Comparison of ENCODE assay signal across 24 cellular contexts in genomic region chr19:49398001-49398615, GRCh38. TPM values are rescaled to one million over a fixed set of nuclear protein-coding genes. Genes with fewer than 3 reads are reported as not detected.
DNase-seq lines count a peak whose midpoint lies in the region; ATAC-seq and TF ChIP-seq lines count a peak whose summit lies in the region.
"Had no signal": no experiment of that assay in that cellular context is flagged by ENCODE, and none has a peak within 500 bp of the region (broad histone marks: within the 10 kb centered on the region; RNA-seq: fewer than 3 reads in every experiment).

No MANE protein-coding gene starts in this region.

- ATAC-seq in stimulated activated naive CD8-positive, alpha-beta T cell treated with anti-CD3 and anti-CD28 coated beads, Interleukin-15, amount 100 ng/mL, for 72 hours, result no peak
- no peak for ATAC-seq in body of pancreas
- ATAC-seq: effector memory CD8-positive, alpha-beta T cell; gastroesophageal sphincter; lower lobe of right lung had no signal

- intact Hi-C loops in Caco-2 (cut with micrococcal nuclease; ENCODE audit: unreplicated experiment) (no loop called here), body of pancreas (cut with DNase I) (no loop called here)

- H3K27ac Mint-ChIP-seq in Caco-2 (ENCODE audit: unreplicated experiment), result no peak overlapping the region
- peak overlapping the region; percentile 96 for H3K27ac Mint-ChIP-seq in nephron progenitor cell
- no peak overlapping the region for H3K27ac Mint-ChIP-seq in stimulated activated naive CD8-positive, alpha-beta T cell treated with anti-CD3 and anti-CD28 coated beads, Interleukin-15, amount 100 ng/mL, for 72 hours
- H3K27ac Mint-ChIP-seq: activated T-helper 1 cell treated with anti-CD3 and anti-CD28 coated beads, Interleukin-12 subunit alpha, Interleukin-12 subunit beta, Interleukin-2, Interleukin-4 antibody, amounts not matched to agents 30 ng/mL and 10 ng/mL and 1 ng/mL, durations not matched to agents 14 hours and 24 hours and 36 hours; brain; effector memory CD8-positive, alpha-beta T cell had no signal

- H3K36me3 ChIP-seq in Caco-2 (ENCODE audit: control insufficient read depth, insufficient read depth, low read length) (no peaks in the 10 kb centered on the region), WERI-Rb-1 (no peaks in the 10 kb centered on the region), body of pancreas (replicated peaks in 1 of 2; ENCODE audit: insufficient read depth in 1 of 2, low read depth in 2 of 2) (no peaks in the 10 kb centered on the region)
- H3K36me3 ChIP-seq: esophagus muscularis mucosa, gastroesophageal sphincter, lower lobe of right lung, thoracic aorta had no signal

- H3K4me3 ChIP-seq in Caco-2 (ENCODE audit: low read depth, low read length) (no peak overlapping the region), WERI-Rb-1 (ENCODE audit: low read depth, low read length) (no peak overlapping the region), body of pancreas (no peak overlapping the region)
- H3K4me3 ChIP-seq: esophagus muscularis mucosa, gastroesophageal sphincter, lower lobe of right lung, thoracic aorta had no signal

- no peak for DNase-seq in Caco-2
- peak; percentile 23 for DNase-seq in G401 (ENCODE audit: low spot score)
- no peak for DNase-seq in WERI-Rb-1
- no peak for DNase-seq in nephron progenitor cell
- DNase-seq in germinal center (ENCODE audit: low spot score), result no peak
- no peak for DNase-seq in stimulated activated naive CD8-positive, alpha-beta T cell treated with anti-CD3 and anti-CD28 coated beads, Interleukin-15, amount 100 ng/mL, for 72 hours
- DNase-seq in body of pancreas, result no peak
- DNase-seq: activated CD4-positive, alpha-beta T cell treated with anti-CD3 and anti-CD28 coated beads for 48 hours; effector memory CD8-positive, alpha-beta T cell; kidney; lower lobe of right lung; NCI-H1105 treated with DMSO at 0.1 percent for 48 hours; NCI-H510A treated with DMSO at 0.1 percent for 48 hours; small intestine; stimulated activated CD4-positive, alpha-beta T cell treated with anti-CD3 and anti-CD28 coated beads, Interleukin-2, amount 100 ng/mL, for 24 hours; SW 1271 had no signal

- CTCF ChIA-PET in Caco-2 (lab: Charles Lee), result interaction anchor here (1.1 kb wide), 1 partner anchor 19 kb away, joined by 3 read pairs; no protein-coding TSS in a partner anchor

- H3K4me1 ChIP-seq in Caco-2, result peaks cover 28% of the 10 kb centered on the region
- H3K4me1 ChIP-seq in body of pancreas, result no peaks in the 10 kb centered on the region
- H3K4me1 ChIP-seq: esophagus muscularis mucosa, gastroesophageal sphincter, lower lobe of right lung had no signal

- no peaks in the 10 kb centered on the region for H3K9me3 ChIP-seq in Caco-2
- no peaks in the 10 kb centered on the region for H3K9me3 ChIP-seq in WERI-Rb-1 (ENCODE audit: severe bottlenecking)
- H3K9me3 ChIP-seq in body of pancreas, result no peaks in the 10 kb centered on the region
- H3K9me3 ChIP-seq: esophagus muscularis mucosa, gastroesophageal sphincter, lower lobe of right lung, thoracic aorta had no signal

- no peaks in the 10 kb centered on the region for H3K36me3 Mint-ChIP-seq in Caco-2 (ENCODE audit: insufficient read depth, unreplicated experiment)
- H3K36me3 Mint-ChIP-seq in nephron progenitor cell (ENCODE audit: low read depth), result no peaks in the 10 kb centered on the region
- H3K36me3 Mint-ChIP-seq: brain had no signal

- POLR2A ChIA-PET in Caco-2 (lab: Charles Lee), result no interaction called here

- BruUV-seq in Caco-2 (replicated peaks; lab: Mats Ljungman, UMichigan), result no TSS peak

- in situ Hi-C loops in G401 (cut with HindIII; ENCODE audit: low sequenced_read_pairs), result no loop called here

- no peak for TF ChIP-seq POLR2A in body of pancreas (IDR thresholded peaks at IDR 0.05)

- H3K27me3 Mint-ChIP-seq in Caco-2 (ENCODE audit: insufficient read depth, unreplicated experiment) (no peaks in the 10 kb centered on the region), nephron progenitor cell (ENCODE audit: low read depth, poor library complexity) (peaks cover 9% of the 10 kb centered on the region)
- H3K27me3 Mint-ChIP-seq in stimulated activated naive CD8-positive, alpha-beta T cell treated with anti-CD3 and anti-CD28 coated beads, Interleukin-15, amount 100 ng/mL, for 72 hours, result no peaks in the 10 kb centered on the region

- H3K9me3 Mint-ChIP-seq in Caco-2 (ENCODE audit: unreplicated experiment) (no peaks in the 10 kb centered on the region), nephron progenitor cell (no peaks in the 10 kb centered on the region)
- H3K9me3 Mint-ChIP-seq in stimulated activated naive CD8-positive, alpha-beta T cell treated with anti-CD3 and anti-CD28 coated beads, Interleukin-15, amount 100 ng/mL, for 72 hours, result no peaks in the 10 kb centered on the region
- H3K9me3 Mint-ChIP-seq: activated T-helper 1 cell treated with anti-CD3 and anti-CD28 coated beads, Interleukin-12 subunit alpha, Interleukin-12 subunit beta, Interleukin-2, Interleukin-4 antibody, amounts not matched to agents 30 ng/mL and 10 ng/mL and 1 ng/mL, durations not matched to agents 14 hours and 24 hours and 36 hours; effector memory CD8-positive, alpha-beta T cell had no signal

- H3K27ac ChIP-seq in WERI-Rb-1 (peak overlapping the region; percentile 78), body of pancreas (no peak overlapping the region)
- H3K27ac ChIP-seq: esophagus muscularis mucosa, gastroesophageal sphincter, lower lobe of right lung, thoracic aorta had no signal

- TF ChIP-seq CTCF in Caco-2 (IDR thresholded peaks at IDR 0.05; ENCODE audit: insufficient read depth in 1 of 2, low read depth in 1 of 2, low read length in 1 of 2, severe bottlenecking in 1 of 2, unreplicated experiment in 1 of 2), result no peak
- no peak for TF ChIP-seq CTCF in WERI-Rb-1 (IDR thresholded peaks at IDR 0.05; ENCODE audit: low read depth, low read length)
- no peak for TF ChIP-seq CTCF in nephron progenitor cell (IDR thresholded peaks at IDR 0.05)
- TF ChIP-seq CTCF in body of pancreas (IDR thresholded peaks at IDR 0.05), result no peak

- 78 to 84% methylated on average over 11 of the region's 11 CpGs for WGBS in body of pancreas, 2 donors

- H3K27me3 ChIP-seq in Caco-2 (replicated peaks; ENCODE audit: control insufficient read depth, insufficient read depth, low read length) (no peaks in the 10 kb centered on the region), WERI-Rb-1 (ENCODE audit: insufficient read depth, low read depth, severe bottlenecking) (no peaks in the 10 kb centered on the region), body of pancreas (no peaks in the 10 kb centered on the region)

- peak overlapping the region; percentile 1 for H3K4me3 Mint-ChIP-seq in Caco-2 (ENCODE audit: unreplicated experiment)
- H3K4me3 Mint-ChIP-seq in nephron progenitor cell, result peak overlapping the region; percentile 8
- H3K4me3 Mint-ChIP-seq in stimulated activated naive CD8-positive, alpha-beta T cell treated with anti-CD3 and anti-CD28 coated beads, Interleukin-15, amount 100 ng/mL, for 72 hours, result no peak overlapping the region
- H3K4me3 Mint-ChIP-seq: activated T-helper 1 cell treated with anti-CD3 and anti-CD28 coated beads, Interleukin-12 subunit alpha, Interleukin-12 subunit beta, Interleukin-2, Interleukin-4 antibody, amounts not matched to agents 30 ng/mL and 10 ng/mL and 1 ng/mL, durations not matched to agents 14 hours and 24 hours and 36 hours; brain; effector memory CD8-positive, alpha-beta T cell had no signal

- peaks cover 13% of the 10 kb centered on the region for H3K4me1 Mint-ChIP-seq in Caco-2 (ENCODE audit: low read depth, unreplicated experiment)
- H3K4me1 Mint-ChIP-seq in nephron progenitor cell, result peaks cover 53% of the 10 kb centered on the region
- H3K4me1 Mint-ChIP-seq in stimulated activated naive CD8-positive, alpha-beta T cell treated with anti-CD3 and anti-CD28 coated beads, Interleukin-15, amount 100 ng/mL, for 72 hours, result peaks cover 22% of the 10 kb centered on the region

RNA-seq across cellular contexts. Expression of gene KASH5, which starts 10.1 kb away (rescaled TPM):
- 0.56 and 1.00 TPM in 2 replicates for total RNA-seq in Caco-2 (2022)
- total RNA-seq in G401 (2014; rRNA removed; shearing (Covaris generic)), result not detected in 2 replicates
- 1 to 10 TPM in 1 of 2 donors, under 1 TPM in 1; 0.66 to 2.6 TPM for total RNA-seq in body of pancreas
- total RNA-seq: activated T-helper 1 cell treated with anti-CD3 and anti-CD28 coated beads, Interleukin-12 subunit alpha, Interleukin-12 subunit beta, Interleukin-2, Interleukin-4 antibody, amounts not matched to agents 30 ng/mL and 10 ng/mL and 1 ng/mL, durations not matched to agents 14 hours and 24 hours and 36 hours; Daoy; esophagus muscularis mucosa; gastroesophageal sphincter; kidney; M059J; mucosa of gallbladder; thoracic aorta had no signal

RNA-seq across cellular contexts. Expression of gene PTH2, which starts 25.1 kb away (rescaled TPM):
- not detected in 2 replicates for total RNA-seq in Caco-2 (2022)
- total RNA-seq in G401 (2014; rRNA removed; shearing (Covaris generic)), result not detected in 2 replicates
- total RNA-seq in body of pancreas, result not detected
- total RNA-seq: activated T-helper 1 cell treated with anti-CD3 and anti-CD28 coated beads, Interleukin-12 subunit alpha, Interleukin-12 subunit beta, Interleukin-2, Interleukin-4 antibody, amounts not matched to agents 30 ng/mL and 10 ng/mL and 1 ng/mL, durations not matched to agents 14 hours and 24 hours and 36 hours; Daoy; esophagus muscularis mucosa; gastroesophageal sphincter; kidney; lower lobe of right lung; M059J; mucosa of gallbladder; thoracic aorta had no signal

RNA-seq across cellular contexts. Expression of gene GFY, which starts 27.1 kb away (rescaled TPM):
- 0.25 TPM in 1 of 2 replicates, not detected in the other for total RNA-seq in Caco-2 (2022)
- total RNA-seq in G401 (2014; rRNA removed; shearing (Covaris generic)), result 0.55 and 1.3 TPM in 2 replicates
- not detected for total RNA-seq in body of pancreas
- total RNA-seq: activated T-helper 1 cell treated with anti-CD3 and anti-CD28 coated beads, Interleukin-12 subunit alpha, Interleukin-12 subunit beta, Interleukin-2, Interleukin-4 antibody, amounts not matched to agents 30 ng/mL and 10 ng/mL and 1 ng/mL, durations not matched to agents 14 hours and 24 hours and 36 hours; Daoy; esophagus muscularis mucosa; gastroesophageal sphincter; kidney; lower lobe of right lung; M059J; mucosa of gallbladder; thoracic aorta had no signal

RNA-seq across cellular contexts. Expression of gene DKKL1, which starts 34.4 kb away (rescaled TPM):
- total RNA-seq in Caco-2 (2022), result not detected in 2 replicates
- total RNA-seq in G401 (2014; rRNA removed; shearing (Covaris generic)), result 6.2 and 7.3 TPM in 2 replicates
- total RNA-seq in body of pancreas, result not detected
- total RNA-seq: activated T-helper 1 cell treated with anti-CD3 and anti-CD28 coated beads, Interleukin-12 subunit alpha, Interleukin-12 subunit beta, Interleukin-2, Interleukin-4 antibody, amounts not matched to agents 30 ng/mL and 10 ng/mL and 1 ng/mL, durations not matched to agents 14 hours and 24 hours and 36 hours; gastroesophageal sphincter; M059J; mucosa of gallbladder had no signal

RNA-seq across cellular contexts. Expression of gene TEAD2, which starts 35.9 kb away (rescaled TPM):
- 8.6 and 8.8 TPM in 2 replicates for total RNA-seq in Caco-2 (2022)
- total RNA-seq in G401 (2014; rRNA removed; shearing (Covaris generic)), result 30.2 and 33.2 TPM in 2 replicates
- 10 to 100 TPM; 12.2 to 15.2 TPM for total RNA-seq in body of pancreas
- total RNA-seq: activated T-helper 1 cell treated with anti-CD3 and anti-CD28 coated beads, Interleukin-12 subunit alpha, Interleukin-12 subunit beta, Interleukin-2, Interleukin-4 antibody, amounts not matched to agents 30 ng/mL and 10 ng/mL and 1 ng/mL, durations not matched to agents 14 hours and 24 hours and 36 hours had no signal

Comparison
In these comparisons a context has a peak if more than half of its experiments do, and no peak if none do; other contexts are left out.
1. H3K4me3 Mint-ChIP-seq: peak in Caco-2 (single experiment) and nephron progenitor cell (single experiment); none in stimulated activated naive CD8-positive, alpha-beta T cell treated with anti-CD3 and anti-CD28 coated beads, Interleukin-15, amount 100 ng/mL, for 72 hours (0 of 2).